8 cellular contexts compared by ENCODE assay signal in the genomic region with DNA sequence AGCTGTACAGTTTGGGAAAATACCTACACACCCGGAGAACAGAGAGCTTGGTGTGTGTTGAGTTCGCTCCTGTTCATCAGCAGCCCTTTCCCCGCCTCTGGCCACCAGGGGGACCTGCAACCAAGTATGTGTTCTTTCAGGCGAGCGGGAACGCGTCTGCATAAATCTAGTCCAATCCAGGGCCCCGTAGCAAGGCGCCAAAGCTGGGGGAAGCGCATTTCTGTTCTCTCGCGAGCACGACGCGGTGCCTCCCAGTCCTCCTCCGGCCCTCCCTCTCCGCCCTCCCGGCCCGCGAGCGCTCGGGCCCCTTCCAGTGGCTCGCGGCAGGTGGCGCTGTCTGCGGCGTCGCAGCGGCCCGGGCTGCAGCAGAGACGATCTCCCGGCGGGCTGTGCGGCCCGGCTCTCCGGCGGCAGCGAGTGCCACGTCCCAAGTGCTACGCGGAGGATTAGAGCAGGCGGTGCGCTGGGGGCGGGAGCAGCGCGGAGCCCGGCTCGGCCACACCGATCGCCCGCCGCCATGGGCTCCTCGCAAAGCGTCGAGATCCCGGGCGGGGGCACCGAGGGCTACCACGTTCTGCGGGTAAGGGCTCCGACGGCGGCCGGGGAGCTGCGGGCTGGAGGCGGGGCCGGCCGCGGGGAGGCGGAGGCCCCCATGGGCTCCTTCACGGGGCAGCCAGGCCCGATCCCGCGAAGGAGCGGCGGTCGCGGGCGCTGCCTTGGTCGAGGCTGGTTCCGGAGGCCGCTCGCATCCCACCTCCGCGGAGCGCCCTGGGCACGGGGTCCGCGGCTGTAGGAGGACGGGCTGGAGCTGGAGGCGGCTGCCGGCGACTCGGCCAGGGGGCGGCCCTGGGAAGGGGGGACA. TPM values are rescaled to one million over a fixed set of nuclear protein-coding genes. Genes with fewer than 3 reads are reported as not detected.
DNase-seq lines count a peak whose midpoint lies in the region; FAIRE-seq and TF ChIP-seq lines count a peak whose summit lies in the region.

Gene GORASP2, plus strand, starts transcription at position 430 of the 862 bp plus-strand sequence. Its CDS starts 88 bp downstream, at position 518.

- H2BK5ac ChIP-seq in H9 (ENCODE audit: insufficient read length, low read length): peak within 1 kb of the TSS; percentile 47

- H3K27me3 Mint-ChIP-seq in H9 (ENCODE audit: low read depth) (no peaks in the 10 kb centered on the region), nephron (ENCODE audit: low read depth) (peaks cover 4% of the 10 kb centered on the region)
- no peaks in the 10 kb centered on the region for H3K27me3 Mint-ChIP-seq in stimulated activated naive CD8-positive, alpha-beta T cell treated with anti-CD3 and anti-CD28 coated beads, Interleukin-15, Interleukin-2, amounts not matched to agents 100 ng/mL and 50 ng/mL, for 24 hours

- no peaks in the 10 kb centered on the region for H3K79me1 ChIP-seq in H9 (ENCODE audit: insufficient read depth, low read depth, low read length, poor library complexity, severe bottlenecking)

- H3K18ac ChIP-seq in H9 (ENCODE audit: insufficient read length, low read depth, low read length): peak within 1 kb of the TSS; percentile 96

- FAIRE-seq in G401.6 (lab: Jason Lieb, UNC): peak; percentile 92

- peaks cover 2% of the 10 kb centered on the region for H3K9me3 ChIP-seq in H9 (ENCODE audit: control insufficient read depth, low read depth, low read length)

- no peak within 1 kb of the TSS for H4K91ac ChIP-seq in H9 (ENCODE audit: insufficient read length, low read depth, low read length)

- H3K9me3 Mint-ChIP-seq in H9 (peaks cover 14% of the 10 kb centered on the region in 2 experiments), nephron (peaks cover 7% of the 10 kb centered on the region)
- no peaks in the 10 kb centered on the region for H3K9me3 Mint-ChIP-seq in stimulated activated naive CD8-positive, alpha-beta T cell treated with anti-CD3 and anti-CD28 coated beads, Interleukin-15, Interleukin-2, amounts not matched to agents 100 ng/mL and 50 ng/mL, for 24 hours

- H3K27ac Mint-ChIP-seq in H9 (peak within 1 kb of the TSS; percentile 97 to 98 (median 97)), nephron (peak within 1 kb of the TSS; percentile 97 to 98 (median 97))
- peak within 1 kb of the TSS; percentile 99 for H3K27ac Mint-ChIP-seq in stimulated activated naive CD8-positive, alpha-beta T cell treated with anti-CD3 and anti-CD28 coated beads, Interleukin-15, Interleukin-2, amounts not matched to agents 100 ng/mL and 50 ng/mL, for 24 hours

- H4K8ac ChIP-seq in H9 (replicated peaks; ENCODE audit: insufficient read length, low read depth, low read length): no peak within 1 kb of the TSS

- H3K79me2 ChIP-seq in H9 (ENCODE audit: insufficient read depth, low read length): peaks cover 25% of the 10 kb centered on the region; the same call in 1 of the 2 replicates

- H3K4me1 Mint-ChIP-seq in H9: peaks cover 25 to 31% of the 10 kb centered on the region in 2 experiments
- H3K4me1 Mint-ChIP-seq in nephron: peaks cover 44% of the 10 kb centered on the region
- H3K4me1 Mint-ChIP-seq in stimulated activated naive CD8-positive, alpha-beta T cell treated with anti-CD3 and anti-CD28 coated beads, Interleukin-15, Interleukin-2, amounts not matched to agents 100 ng/mL and 50 ng/mL, for 24 hours (ENCODE audit: low read depth): peaks cover 53% of the 10 kb centered on the region

- H3K23ac ChIP-seq in H9 (ENCODE audit: insufficient read length, low read depth, low read length): no peak within 1 kb of the TSS

- H2BK12ac ChIP-seq in H9 (ENCODE audit: insufficient read length, low read depth, low read length): no peak within 1 kb of the TSS

- peak within 1 kb of the TSS; percentile 83 for H2AFZ ChIP-seq in H9 (ENCODE audit: low read length)

- peak within 1 kb of the TSS; percentile 87 for H3K27ac ChIP-seq in H9 (ENCODE audit: insufficient read length, low read depth, low read length)

- peak within 1 kb of the TSS; percentile 79 for H3K4me3 ChIP-seq in fibroblast of pulmonary artery (replicated peaks; ENCODE audit: low read depth, low read length)

- WGBS in H9 (ENCODE audit: extremely low coverage, insufficient read length, low lambda C conversion rate): no CpG with 5 or more reads among the region's 95 CpGs

- H3K4me1 ChIP-seq in H9 (ENCODE audit: insufficient read depth, low read length): peaks cover 4% of the 10 kb centered on the region; the same call in 1 of the 2 replicates

- H3K23me2 ChIP-seq in H9 (ENCODE audit: insufficient read length, low read depth, low read length, poor library complexity, severe bottlenecking): peaks cover 10% of the 10 kb centered on the region

- DNase-seq in H9 (peak; percentile 100), M059J (ENCODE audit: low read depth) (peak; percentile 99), SHP77 (lab: John Stamatoyannopoulos, UW) (peak; percentile 92 to 93), fibroblast of pulmonary artery (ENCODE audit: low read depth) (peak; percentile 100)
- peak; percentile 96 for DNase-seq in activated effector memory CD4-positive, alpha-beta T cell treated with Interleukin-2 at 50 U/mL for 16 hours

- peak; percentile 96 for TF ChIP-seq CTCF in H9 (conservative IDR thresholded peaks at IDR 0.05)
- TF ChIP-seq CTCF in fibroblast of pulmonary artery (IDR thresholded peaks at IDR 0.05; ENCODE audit: low read length, missing control alignments): peak; percentile 90
- peak; percentile 98 to 100 (median 99) for TF ChIP-seq CTCF in nephron (IDR thresholded peaks at IDR 0.05; ENCODE audit: unreplicated experiment in 3 of 3)

- no peak within 1 kb of the TSS; the same call in 1 of the 2 replicates for H3K4ac ChIP-seq in H9 (ENCODE audit: low read depth, low read length)

- H2BK20ac ChIP-seq in H9 (ENCODE audit: low read depth, low read length, poor library complexity, severe bottlenecking): no peak within 1 kb of the TSS

- H3K4me3 Mint-ChIP-seq in H9 (peak within 1 kb of the TSS; percentile 82 to 88), nephron (peak within 1 kb of the TSS; percentile 91 to 98 (median 96))
- H3K4me3 Mint-ChIP-seq in stimulated activated naive CD8-positive, alpha-beta T cell treated with anti-CD3 and anti-CD28 coated beads, Interleukin-15, Interleukin-2, amounts not matched to agents 100 ng/mL and 50 ng/mL, for 24 hours: peak within 1 kb of the TSS; percentile 98

- no peak within 1 kb of the TSS for H2BK15ac ChIP-seq in H9 (ENCODE audit: low read depth, low read length)

- no peak within 1 kb of the TSS for H3T11ph ChIP-seq in H9 (ENCODE audit: low read length)

- peak within 1 kb of the TSS; percentile 95 for H3K9ac ChIP-seq in H9 (ENCODE audit: extremely low read depth, insufficient read length, low read length)

- peak within 1 kb of the TSS; percentile 61 for H4K5ac ChIP-seq in H9 (ENCODE audit: insufficient read length, low read depth, low read length)

- peak within 1 kb of the TSS; percentile 97 for H3K14ac ChIP-seq in H9 (ENCODE audit: insufficient read depth, low read length)

- H3K27me3 ChIP-seq in H9 (ENCODE audit: insufficient read depth, low read length): no peaks in the 10 kb centered on the region

- H3K4me2 ChIP-seq in H9 (ENCODE audit: insufficient read depth, insufficient read length, low read length): peak within 1 kb of the TSS; percentile 83

- H3K36me3 Mint-ChIP-seq in H9 (ENCODE audit: insufficient read depth in 1 of 3, low read depth in 3 of 3): peaks cover 4 to 9% (median 8%) of the 10 kb centered on the region in 3 experiments
- peaks cover 4% of the 10 kb centered on the region for H3K36me3 Mint-ChIP-seq in nephron (ENCODE audit: low read depth)
- H3K36me3 Mint-ChIP-seq in stimulated activated naive CD8-positive, alpha-beta T cell treated with anti-CD3 and anti-CD28 coated beads, Interleukin-15, Interleukin-2, amounts not matched to agents 100 ng/mL and 50 ng/mL, for 24 hours (ENCODE audit: low read depth): peaks cover 36% of the 10 kb centered on the region

- no peak within 1 kb of the TSS for H2BK120ac ChIP-seq in H9 (ENCODE audit: low read depth, low read length, poor library complexity, severe bottlenecking)

- H3K56ac ChIP-seq in H9 (ENCODE audit: insufficient read length, low read depth, low read length): peak within 1 kb of the TSS; percentile 27

- H4K20me1 ChIP-seq in H9 (ENCODE audit: control insufficient read depth, insufficient read depth, insufficient read length): no peaks in the 10 kb centered on the region

- no peak within 1 kb of the TSS for H2AK5ac ChIP-seq in H9 (ENCODE audit: insufficient read length, low read length)

RNA-seq across cellular contexts. Expression of gene GORASP2, which starts in this region (rescaled TPM):
- 96.9 and 97.7 TPM in 2 replicates for total RNA-seq in H9 (2021)
- 57.4 and 58.6 TPM in 2 replicates for total RNA-seq in M059J (2014; rRNA removed; shearing (Covaris generic))

Comparison
In these comparisons a context has a peak if more than half of its experiments do, and no peak if none do; other contexts are left out.
1. Peak in every context shown above with its lines: DNase-seq, H3K4me3 ChIP-seq and H3K27ac ChIP-seq.